ENCODE assay signal across 33 cellular contexts in genomic region chr9:18689166-18689565, GRCh38.
"Had no signal": no experiment of that assay in that cellular context is flagged by ENCODE, and none has a peak within 500 bp of the region (broad histone marks: within the 10 kb centered on the region; RNA-seq: fewer than 3 reads in every experiment).

No MANE protein-coding gene starts in this region.

- H3K36me3 ChIP-seq: adrenal gland, cardiac muscle cell, colonic mucosa had no signal

- H3K4me3 Mint-ChIP-seq: activated CD4-positive, alpha-beta memory T cell treated with anti-CD3 and anti-CD28 coated beads for 36 hours; activated CD4-positive, alpha-beta T cell treated with anti-CD3 and anti-CD28 coated beads for 36 hours; activated CD4-positive, alpha-beta T cell treated with anti-CD3 and anti-CD28 coated beads, Interleukin-2, amount 10 ng/mL, durations not matched to agents 24 days and 14 days; activated CD8-positive, alpha-beta memory T cell treated with anti-CD3 and anti-CD28 coated beads, Interleukin-2, amount 10 ng/mL, durations not matched to agents 7 days and 5 days; activated CD8-positive, alpha-beta T cell treated with anti-CD3 and anti-CD28 coated beads, Interleukin-2, amount 10 ng/mL, durations not matched to agents 7 days and 5 days; activated naive CD4-positive, alpha-beta T cell treated with anti-CD3 and anti-CD28 coated beads for 36 hours; activated naive CD4-positive, alpha-beta T cell treated with anti-CD3 and anti-CD28 coated beads, Interleukin-2, amount 50 U/mL, for 24 hours; activated naive CD8-positive, alpha-beta T cell treated with anti-CD3 and anti-CD28 coated beads for 36 hours; activated naive CD8-positive, alpha-beta T cell treated with anti-CD3 and anti-CD28 coated beads, Interleukin-2, amount 50 U/mL, for 24 hours; activated T-helper 1 cell treated with anti-CD3 and anti-CD28 coated beads, Interleukin-12 subunit alpha, Interleukin-12 subunit beta, Interleukin-2, Interleukin-4 antibody, amounts not matched to agents 30 ng/mL and 10 ng/mL and 1 ng/mL, durations not matched to agents 14 hours and 24 hours and 36 hours; T-helper 17 cell; T-helper 2 cell treated with Interferon-gamma antibody and Interleukin-4, amounts not matched to agents 5 μg/mL and 100 μg/mL, for 36 hours had no signal

- FAIRE-seq: frontal cortex had no signal

- H3K27me3 ChIP-seq: adrenal gland, body of pancreas, cardiac muscle cell, colonic mucosa, dorsolateral prefrontal cortex had no signal

- H3K4me3 ChIP-seq: adrenal gland, body of pancreas, cardiac muscle cell, colonic mucosa, dorsolateral prefrontal cortex had no signal

- H3K36me3 Mint-ChIP-seq: activated CD4-positive, alpha-beta memory T cell treated with anti-CD3 and anti-CD28 coated beads for 36 hours; activated CD8-positive, alpha-beta memory T cell treated with anti-CD3 and anti-CD28 coated beads, Interleukin-2, amount 10 ng/mL, durations not matched to agents 7 days and 5 days; activated naive CD4-positive, alpha-beta T cell treated with anti-CD3 and anti-CD28 coated beads, Interleukin-2, amount 50 U/mL, for 24 hours; activated naive CD8-positive, alpha-beta T cell treated with anti-CD3 and anti-CD28 coated beads for 36 hours had no signal

- H3K27me3 Mint-ChIP-seq: activated CD4-positive, alpha-beta memory T cell treated with anti-CD3 and anti-CD28 coated beads for 36 hours; activated CD8-positive, alpha-beta memory T cell treated with anti-CD3 and anti-CD28 coated beads, Interleukin-2, amount 10 ng/mL, durations not matched to agents 7 days and 5 days; T-helper 17 cell had no signal

- H3K27ac Mint-ChIP-seq: activated CD4-positive, alpha-beta memory T cell treated with anti-CD3 and anti-CD28 coated beads for 36 hours; activated CD4-positive, alpha-beta T cell treated with anti-CD3 and anti-CD28 coated beads for 36 hours; activated CD4-positive, alpha-beta T cell treated with anti-CD3 and anti-CD28 coated beads, Interleukin-2, amount 10 ng/mL, durations not matched to agents 24 days and 14 days; activated CD8-positive, alpha-beta memory T cell treated with anti-CD3 and anti-CD28 coated beads, Interleukin-2, amount 10 ng/mL, durations not matched to agents 7 days and 5 days; activated CD8-positive, alpha-beta T cell treated with anti-CD3 and anti-CD28 coated beads, Interleukin-2, amount 10 ng/mL, durations not matched to agents 7 days and 5 days; activated naive CD4-positive, alpha-beta T cell treated with anti-CD3 and anti-CD28 coated beads for 36 hours; activated naive CD4-positive, alpha-beta T cell treated with anti-CD3 and anti-CD28 coated beads, Interleukin-2, amount 50 U/mL, for 24 hours; activated naive CD8-positive, alpha-beta T cell treated with anti-CD3 and anti-CD28 coated beads for 36 hours; activated naive CD8-positive, alpha-beta T cell treated with anti-CD3 and anti-CD28 coated beads, Interleukin-2, amount 50 U/mL, for 24 hours; activated T-helper 1 cell treated with anti-CD3 and anti-CD28 coated beads, Interleukin-12 subunit alpha, Interleukin-12 subunit beta, Interleukin-2, Interleukin-4 antibody, amounts not matched to agents 30 ng/mL and 10 ng/mL and 1 ng/mL, durations not matched to agents 14 hours and 24 hours and 36 hours; activated T-helper 2 cell treated with anti-CD3 and anti-CD28 coated beads, Interferon-gamma antibody, Interleukin-2, Interleukin-4, amounts not matched to agents 10 μg/mL and 5 μg/mL and 100 μg/mL, durations not matched to agents 14 hours and 24 hours and 36 hours; T-helper 17 cell; T-helper 2 cell treated with Interferon-gamma antibody and Interleukin-4, amounts not matched to agents 5 μg/mL and 100 μg/mL, for 36 hours had no signal

- H3K9me3 ChIP-seq: adrenal gland, body of pancreas, colonic mucosa had no signal

- DNase-seq: activated CD4-positive, alpha-beta memory T cell treated with anti-CD3 and anti-CD28 coated beads for 36 hours; activated CD4-positive, alpha-beta T cell treated with anti-CD3 and anti-CD28 coated beads for 36 hours; activated CD4-positive, alpha-beta T cell treated with anti-CD3 and anti-CD28 coated beads, Interleukin-2, amount 10 ng/mL, durations not matched to agents 24 days and 14 days; activated CD4-positive, CD25-positive, alpha-beta regulatory T cell; activated CD4-positive, CD25-positive, alpha-beta regulatory T cell treated with anti-CD3 and anti-CD28 coated beads, Interleukin-2, amount 50 U/mL, for 72 hours; activated CD8-positive, alpha-beta memory T cell treated with anti-CD3 and anti-CD28 coated beads, Interleukin-2, amount 10 ng/mL, durations not matched to agents 7 days and 5 days; activated CD8-positive, alpha-beta memory T cell treated with anti-CD3 and anti-CD28 coated beads, Interleukin-2, amount 50 U/mL, for 4 hours; activated CD8-positive, alpha-beta T cell treated with anti-CD3 and anti-CD28 coated beads, Interleukin-2, amount 10 ng/mL, durations not matched to agents 7 days and 5 days; activated effector memory CD4-positive, alpha-beta T cell treated with anti-CD3 and anti-CD28 coated beads, Interleukin-2, amount 50 U/mL, for 16 hours; activated naive CD4-positive, alpha-beta T cell treated with anti-CD3 and anti-CD28 coated beads for 36 hours; activated naive CD8-positive, alpha-beta T cell treated with anti-CD3 and anti-CD28 coated beads for 36 hours; activated naive CD8-positive, alpha-beta T cell treated with anti-CD3 and anti-CD28 coated beads, Interleukin-2, amount 50 U/mL, for 24 hours; activated T-cell treated with anti-CD3 and anti-CD28 coated beads, Interleukin-2, amount 50 U/mL, for 1 hour; activated T-cell treated with anti-CD3 and anti-CD28 coated beads, Interleukin-2, amount 50 U/mL, for 48 hours; adrenal gland; amygdala; aorta; body of pancreas; central memory CD4-positive, alpha-beta T cell; cerebellar nuclear complex; colonic mucosa; dorsolateral prefrontal cortex; effector memory CD4-positive, alpha-beta T cell; head of caudate nucleus; T-helper 1 cell; T-helper 17 cell; T1000 had no signal

- H3K9me3 Mint-ChIP-seq: activated CD4-positive, alpha-beta T cell treated with anti-CD3 and anti-CD28 coated beads, Interleukin-2, amount 10 ng/mL, durations not matched to agents 24 days and 14 days; activated naive CD4-positive, alpha-beta T cell treated with anti-CD3 and anti-CD28 coated beads for 36 hours; activated naive CD4-positive, alpha-beta T cell treated with anti-CD3 and anti-CD28 coated beads, Interleukin-2, amount 50 U/mL, for 24 hours; activated T-helper 1 cell treated with anti-CD3 and anti-CD28 coated beads, Interleukin-12 subunit alpha, Interleukin-12 subunit beta, Interleukin-2, Interleukin-4 antibody, amounts not matched to agents 30 ng/mL and 10 ng/mL and 1 ng/mL, durations not matched to agents 14 hours and 24 hours and 36 hours; activated T-helper 2 cell treated with anti-CD3 and anti-CD28 coated beads, Interferon-gamma antibody, Interleukin-2, Interleukin-4, amounts not matched to agents 10 μg/mL and 5 μg/mL and 100 μg/mL, durations not matched to agents 14 hours and 24 hours and 36 hours; T-helper 2 cell treated with Interferon-gamma antibody and Interleukin-4, amounts not matched to agents 5 μg/mL and 100 μg/mL, for 36 hours had no signal

- H3K4me1 ChIP-seq: adrenal gland, body of pancreas, colonic mucosa had no signal

- H3K4me1 Mint-ChIP-seq: activated CD4-positive, alpha-beta T cell treated with anti-CD3 and anti-CD28 coated beads for 36 hours; activated CD4-positive, alpha-beta T cell treated with anti-CD3 and anti-CD28 coated beads, Interleukin-2, amount 10 ng/mL, durations not matched to agents 24 days and 14 days; activated CD8-positive, alpha-beta memory T cell treated with anti-CD3 and anti-CD28 coated beads, Interleukin-2, amount 10 ng/mL, durations not matched to agents 7 days and 5 days; activated naive CD4-positive, alpha-beta T cell treated with anti-CD3 and anti-CD28 coated beads, Interleukin-2, amount 50 U/mL, for 24 hours; activated naive CD8-positive, alpha-beta T cell treated with anti-CD3 and anti-CD28 coated beads for 36 hours; activated naive CD8-positive, alpha-beta T cell treated with anti-CD3 and anti-CD28 coated beads, Interleukin-2, amount 50 U/mL, for 24 hours; T-helper 17 cell had no signal

- H3K27ac ChIP-seq: adrenal gland, body of pancreas, cardiac muscle cell, colonic mucosa, dorsolateral prefrontal cortex had no signal
